In genomic region chr16:82470506-82471196, GRCh38 we compare ENCODE assay signal across 24 cellular contexts.
DNase-seq lines count a peak whose midpoint lies in the region; ATAC-seq, FAIRE-seq and TF ChIP-seq lines count a peak whose summit lies in the region.
"Had no signal": no experiment of that assay in that cellular context is flagged by ENCODE, and none has a peak within 500 bp of the region (broad histone marks: within the 10 kb centered on the region; RNA-seq: fewer than 3 reads in every experiment).

No MANE protein-coding gene starts in this region.

- H3K4me1 ChIP-seq in SJSA1 (replicated peaks) (peaks cover 18% of the 10 kb centered on the region), stomach (no peaks in the 10 kb centered on the region)
- H3K4me1 ChIP-seq: thyroid gland had no signal

- no peak for DNase-seq in HTR-8/SVneo (ENCODE audit: insufficient read length, low spot score)
- peak; percentile 68 to 77 for DNase-seq in SJSA1 (ENCODE audit: low read depth in 1 of 2, low spot score in 2 of 2)
- peak; percentile 16 for DNase-seq in renal cortical epithelial cell (ENCODE audit: low read depth)
- DNase-seq in cerebellum (ENCODE audit: low spot score) = no peak
- DNase-seq in hepatic stellate cell (ENCODE audit: low spot score) = no peak
- DNase-seq in stomach = no peak
- DNase-seq: activated CD4-positive, alpha-beta T cell treated with anti-CD3 and anti-CD28 coated beads, Interleukin-2, amount 10 ng/mL, durations not matched to agents 7 days and 5 days; CD4-positive, CD25-positive, alpha-beta regulatory T cell; DMS79 treated with DMSO at 0.1 percent for 48 hours; effector memory CD8-positive, alpha-beta T cell; GOT3; head of caudate nucleus; NCI-H1105 treated with DMSO at 0.1 percent for 48 hours; NCI-H82; ovary; SHP77 treated with DMSO at 0.1 percent for 48 hours; stimulated activated CD4-positive, alpha-beta T cell treated with anti-CD3 and anti-CD28 coated beads, Interleukin-2, amount 100 ng/mL, for 24 hours; stimulated activated naive CD4-positive, alpha-beta T cell treated with Interleukin-2 at 50 U/mL for 16 hours; thyroid gland had no signal

- H3K36me3 ChIP-seq in SJSA1 (no peaks in the 10 kb centered on the region), stomach (no peaks in the 10 kb centered on the region)
- H3K36me3 ChIP-seq: ovary, thyroid gland had no signal

- no peak for TF ChIP-seq CTCF in stomach (IDR thresholded peaks at IDR 0.05)

- no peak for TF ChIP-seq EP300 in stomach (IDR thresholded peaks at IDR 0.05)

- H3K27ac ChIP-seq in SJSA1 (no peak overlapping the region; the same call in 1 of the 2 replicates), stomach (no peak overlapping the region)
- H3K27ac ChIP-seq: ovary, thyroid gland had no signal

- no peak for TF ChIP-seq POLR2A in stomach (IDR thresholded peaks at IDR 0.05)

- FAIRE-seq in HTR-8/SVneo (lab: Jason Lieb, UNC) (peak; percentile 62), islet of Langerhans (lab: Jason Lieb, UNC) (peak; percentile 69)
- FAIRE-seq: GM12892, GM19239 had no signal

- no peak for ATAC-seq in HG03354 (IDR thresholded peaks at IDR 0.05; ENCODE audit: poor library complexity, severe bottlenecking, unreplicated experiment)
- ATAC-seq: activated T-helper 17 cell treated with anti-CD3 and anti-CD28 coated beads, Interleukin-2, amount 50 U/mL, for 72 hours; effector memory CD8-positive, alpha-beta T cell had no signal

- H3K4me3 ChIP-seq in SJSA1 (no peak overlapping the region), stomach (no peak overlapping the region)
- H3K4me3 ChIP-seq: ovary, thyroid gland had no signal

- H3K9me3 ChIP-seq in SJSA1 (replicated peaks) (no peaks in the 10 kb centered on the region), stomach (peaks cover 0 to 4% (median 0%) of the 10 kb centered on the region in 4 donors)
- H3K9me3 ChIP-seq: ovary, thyroid gland had no signal

- H3K27me3 ChIP-seq in SJSA1 (replicated peaks) (no peaks in the 10 kb centered on the region), stomach (peaks cover 0 to 4% (median 0%) of the 10 kb centered on the region in 3 donors)
- H3K27me3 ChIP-seq: ovary, thyroid gland had no signal

- WGBS in stomach, 5 donors = 39 to 44% (median 43%) methylated on average over 11 of the region's 11 CpGs

- intact Hi-C loops in stomach (cut with DNase I; ENCODE audit: low total_unique reads) = no loop called here

Comparison
In these comparisons a context has a peak if more than half of its experiments do, and no peak if none do; other contexts are left out.
1. DNase-seq: peak in SJSA1 (2 of 2) and renal cortical epithelial cell (single experiment); none in HTR-8/SVneo (single experiment), cerebellum (single experiment), hepatic stellate cell (single experiment) and stomach (single experiment).